ENCODE assay signal across 9 cellular contexts in the genomic region with DNA sequence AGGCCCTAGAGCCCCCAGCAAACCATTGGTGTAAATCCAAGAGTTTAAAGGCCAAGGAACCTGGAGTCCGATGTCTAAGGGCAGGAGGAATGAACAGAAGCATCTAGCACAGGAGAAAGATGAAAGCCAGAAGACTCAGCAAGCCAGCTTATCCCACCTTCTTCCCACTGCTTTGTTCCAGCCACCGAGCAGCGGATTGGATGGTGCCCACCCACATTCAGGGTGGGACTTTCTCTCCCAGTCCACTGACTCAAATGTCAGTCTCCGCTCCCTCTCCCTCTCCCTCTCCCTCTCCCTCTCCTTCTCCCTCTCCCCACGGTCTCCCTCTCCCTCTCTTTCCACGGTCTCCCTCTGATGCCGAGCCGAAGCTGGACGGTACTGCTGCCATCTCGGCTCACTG. TPM values are rescaled to one million over a fixed set of nuclear protein-coding genes. Genes with fewer than 3 reads are reported as not detected.
"Had no signal": no experiment of that assay in that cellular context is flagged by ENCODE, and none has a peak within 500 bp of the region (broad histone marks: within the 10 kb centered on the region; RNA-seq: fewer than 3 reads in every experiment).

No MANE protein-coding gene starts in this region.

RNA-seq across cellular contexts. Expression of a gene that starts 29.0 kb away (rescaled TPM):
- total RNA-seq: Right ventricle myocardium inferior, Right ventricle myocardium superior, SJSA1, T-cell had no signal

RNA-seq across cellular contexts. Expression of a gene that starts 49.8 kb away (rescaled TPM):
- total RNA-seq: Right ventricle myocardium inferior, Right ventricle myocardium superior, SJSA1 had no signal

RNA-seq across cellular contexts. Expression of a gene that starts 54.5 kb away (rescaled TPM):
- total RNA-seq: OCI-LY7, PC-9, Right ventricle myocardium inferior, Right ventricle myocardium superior, RPMI7951, SJCRH30, SJSA1, SK-MEL-5, T-cell had no signal
